ENCODE assay signal across 14 cellular contexts in the genomic region with DNA sequence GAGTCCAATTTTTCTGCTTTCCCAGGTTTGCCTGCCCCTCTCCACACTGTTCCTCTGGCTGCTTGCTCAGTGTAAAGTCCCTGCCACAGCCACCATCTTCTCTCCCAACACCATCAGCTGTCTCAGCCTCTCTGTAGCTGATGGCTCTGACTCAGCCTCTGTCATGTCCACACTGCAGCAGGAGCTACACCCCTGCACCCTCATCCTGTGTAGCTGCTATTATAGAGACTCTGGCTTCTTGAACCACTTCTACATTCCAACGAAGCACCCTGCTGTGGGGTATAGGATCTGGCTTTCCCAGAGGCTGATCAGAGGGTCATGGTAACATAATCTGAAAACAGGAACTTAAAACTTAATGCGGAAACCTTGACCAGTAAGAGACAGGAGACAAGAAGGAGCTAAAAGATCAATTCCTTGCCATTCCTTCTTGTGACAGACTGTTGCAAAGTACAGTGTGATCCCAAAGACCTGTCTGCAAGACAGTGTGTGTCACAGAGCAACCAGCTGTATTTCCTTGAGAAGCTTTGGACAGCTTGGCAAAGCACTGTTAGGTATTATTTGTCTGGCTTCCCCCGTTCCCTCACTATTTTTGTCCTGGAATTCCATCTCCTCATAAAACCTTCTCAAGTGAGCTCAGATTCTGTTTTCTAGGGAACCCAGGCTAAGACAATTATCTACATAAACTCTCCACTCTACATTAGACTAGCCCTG. TPM values are rescaled to one million over a fixed set of nuclear protein-coding genes. Genes with fewer than 3 reads are reported as not detected.
A peak's percentile ranks its signal among the peaks of the same experiment; 100 is the strongest.
DNase-seq lines count a peak whose midpoint lies in the region; ATAC-seq, FAIRE-seq and TF ChIP-seq lines count a peak whose summit lies in the region.
"Had no signal": no experiment of that assay in that cellular context is flagged by ENCODE, and none has a peak within 500 bp of the region (broad histone marks: within the 10 kb centered on the region; RNA-seq: fewer than 3 reads in every experiment).

No MANE protein-coding gene starts in this region.

- no peak overlapping the region for H3K9ac ChIP-seq in IMR-90 (ENCODE audit: low read depth, low read length)
- H3K9ac ChIP-seq in GM12878 (ENCODE audit: control insufficient read depth, insufficient read depth, low read length), result no peak overlapping the region

- intact Hi-C loops in IMR-90 (cut with micrococcal nuclease) (no loop called here), GM12878 (cut with micrococcal nuclease; ENCODE audit: unreplicated experiment) (no loop called here), gastrocnemius medialis (cut with DNase I; ENCODE audit: low total_unique reads) (no loop called here)

- no peak for ATAC-seq in IMR-90 (ENCODE audit: low read depth)
- ATAC-seq in GM12878, result peak; percentile 15; the same call in 1 of the 3 replicates
- no peak for ATAC-seq in gastrocnemius medialis
- no peak for ATAC-seq in GM18517 (IDR thresholded peaks at IDR 0.05; ENCODE audit: unreplicated experiment)
- ATAC-seq: T-helper 17 cell had no signal

- H3K27ac ChIP-seq in IMR-90 (ENCODE audit: insufficient read depth, low read length) (no peak overlapping the region), GM12878 (ENCODE audit: control insufficient read depth, insufficient read depth) (no peak overlapping the region), gastrocnemius medialis (no peak overlapping the region)
- H3K27ac ChIP-seq: transverse colon had no signal

- H3K9me1 ChIP-seq in IMR-90 (ENCODE audit: insufficient read depth, low read length), result no peaks in the 10 kb centered on the region

- TF ChIP-seq CTCF in IMR-90 (conservative IDR thresholded peaks at IDR 0.05; ENCODE audit: low read depth, low read length), result no peak
- no peak for TF ChIP-seq CTCF in GM12878 (IDR thresholded peaks at IDR 0.05 in 2 of 3, conservative IDR thresholded peaks at IDR 0.05 in 1 of 3; ENCODE audit: control insufficient read depth in 2 of 3, extremely low read depth in 1 of 3, insufficient read depth in 1 of 3, low read depth in 3 of 3, low read length in 3 of 3)
- TF ChIP-seq CTCF in gastrocnemius medialis (IDR thresholded peaks at IDR 0.05 in 4 of 5, conservative IDR thresholded peaks at IDR 0.05 in 1 of 5), result no peak

- CTCF ChIA-PET in IMR-90 (lab: Yijun Ruan, JAX) (no interaction called here), GM12878 (lab: Yijun Ruan, JAX) (interaction anchor here (0.5 to 0.9 kb wide), 3 partner anchors 29 to 231 kb away, joined by 3 read pairs; no protein-coding TSS in a partner anchor)

- DNase-seq in AG08396 (ENCODE audit: low spot score), result peak; percentile 17
- DNase-seq in IMR-90, result peak; percentile 5
- DNase-seq in GM12878 (ENCODE audit: low read depth, low spot score), result no peak
- peak; percentile 41 for DNase-seq in kidney glomerular epithelial cell (lab: John Stamatoyannopoulos, UW)
- DNase-seq in pons (ENCODE audit: low spot score), result no peak
- DNase-seq in gastrocnemius medialis, result no peak
- no peak for DNase-seq in NCI-H1694 (lab: John Stamatoyannopoulos, UW)
- DNase-seq: activated T-cell treated with anti-CD3 and anti-CD28 coated beads, Interleukin-2, amount 50 U/mL, for 1 hour; Caco-2; NCI-H510A; stimulated activated CD4-positive, alpha-beta T cell treated with anti-CD3 and anti-CD28 coated beads, Interleukin-2, amount 100 ng/mL, for 24 hours; T-helper 17 cell; transverse colon had no signal

- no peak overlapping the region for H3K18ac ChIP-seq in IMR-90 (ENCODE audit: low read depth, low read length)

- in situ Hi-C loops in IMR-90 (cut with MboI; ENCODE audit: low sequenced_read_pairs), result no loop called here
- in situ Hi-C loops in GM12878 (cut with MboI), result no loop called here
- in situ Hi-C loops in gastrocnemius medialis (cut with MboI; ENCODE audit: low sequenced_read_pairs in 4 of 4), result no loop called here

- no peaks in the 10 kb centered on the region for H3K79me2 ChIP-seq in GM12878 (ENCODE audit: control insufficient read depth, insufficient read depth, low read length)

- RAD21 ChIA-PET in GM12878 (lab: Charles Lee; ENCODE audit: unreplicated experiment), result interaction anchor here (1.5 kb wide), 1 partner anchor 9 kb away, joined by 3 read pairs; no protein-coding TSS in a partner anchor

- H4K5ac ChIP-seq in IMR-90 (ENCODE audit: low read depth, low read length), result no peak overlapping the region

- no peak overlapping the region for H3K14ac ChIP-seq in IMR-90 (replicated peaks; ENCODE audit: low read depth, low read length)

- H2AK5ac ChIP-seq in IMR-90 (ENCODE audit: low read depth, low read length), result no peak overlapping the region

- WGBS in IMR-90 (ENCODE audit: extremely low coverage in 2 of 2, insufficient read length in 1 of 2), 2 experiments, result 78% methylated on average over 1 of the region's 3 CpGs; no CpG with 5 or more reads in 1 of the 2 experiments
- WGBS in GM12878 (ENCODE audit: insufficient coverage, insufficient replicate concordance, low lambda C conversion rate, missing lambda C conversion rate), result 44% methylated on average over 3 of the region's 3 CpGs

- H3K4me2 ChIP-seq in IMR-90 (ENCODE audit: low read depth, low read length), result no peak overlapping the region
- H3K4me2 ChIP-seq in GM12878 (ENCODE audit: control insufficient read depth, insufficient read depth), result no peak overlapping the region

- H3K27me3 ChIP-seq in IMR-90 (ENCODE audit: control insufficient read depth, insufficient read depth, low read length), result peaks cover 5% of the 10 kb centered on the region
- no peaks in the 10 kb centered on the region; a peak in 1 of 4 replicates for H3K27me3 ChIP-seq in GM12878 (replicated peaks in 1 of 2; ENCODE audit: control insufficient read depth in 2 of 2, insufficient read depth in 2 of 2, low read length in 1 of 2)
- H3K27me3 ChIP-seq in gastrocnemius medialis, result no peaks in the 10 kb centered on the region
- H3K27me3 ChIP-seq: transverse colon had no signal

- H4K8ac ChIP-seq in IMR-90 (ENCODE audit: low read depth in 2 of 2, low read length in 2 of 2), result no peak overlapping the region

- TF ChIP-seq POLR2A in IMR-90 (IDR thresholded peaks at IDR 0.05; ENCODE audit: low read depth, low read length) (no peak), GM12878 (IDR thresholded peaks at IDR 0.05; ENCODE audit: low read depth, low read length) (no peak), gastrocnemius medialis (IDR thresholded peaks at IDR 0.05) (no peak)

- TF ChIP-seq EP300 in GM12878 (IDR thresholded peaks at IDR 0.05; ENCODE audit: borderline replicate concordance in 1 of 2, control insufficient read depth in 1 of 2, low read depth in 2 of 2, low read length in 2 of 2), result no peak

- FAIRE-seq in GM12878 (lab: Jason Lieb, UNC), result no peak

- POLR2A ChIA-PET in IMR-90 (lab: Charles Lee; ENCODE audit: unreplicated experiment) (no interaction called here), GM12878 (lab: Charles Lee) (interaction anchor here (0.6 kb wide), 1 partner anchor 50 kb away, joined by 3 read pairs; no protein-coding TSS in a partner anchor)

- H3K4ac ChIP-seq in IMR-90 (ENCODE audit: low read depth, low read length), result no peak overlapping the region

- TF ChIP-seq RAD21 in IMR-90 (IDR thresholded peaks at IDR 0.05; ENCODE audit: low read length) (no peak), GM12878 (IDR thresholded peaks at IDR 0.05; ENCODE audit: insufficient read depth, low read depth, low read length) (no peak)

- no peaks in the 10 kb centered on the region for H4K20me1 ChIP-seq in IMR-90 (ENCODE audit: insufficient read depth, low read length)
- no peaks in the 10 kb centered on the region for H4K20me1 ChIP-seq in GM12878 (ENCODE audit: control insufficient read depth, insufficient read depth)

- H3K9me3 ChIP-seq in IMR-90 (ENCODE audit: control insufficient read depth, insufficient read depth, low read length) (no peaks in the 10 kb centered on the region), GM12878 (replicated peaks; ENCODE audit: control insufficient read depth, insufficient read depth, low read length) (no peaks in the 10 kb centered on the region), gastrocnemius medialis (no peaks in the 10 kb centered on the region)
- H3K9me3 ChIP-seq: Caco-2, transverse colon had no signal

- H3K79me1 ChIP-seq in IMR-90 (ENCODE audit: low read depth in 1 of 2, low read length in 2 of 2), result no peaks in the 10 kb centered on the region

- dilution Hi-C loops in IMR-90 (cut with HindIII; ENCODE audit: low sequenced_read_pairs, unreplicated experiment), result no loop called here

- H2BK20ac ChIP-seq in IMR-90 (ENCODE audit: low read depth, low read length), result no peak overlapping the region

- no peak overlapping the region for H3K56ac ChIP-seq in IMR-90 (ENCODE audit: extremely low read depth, insufficient read depth, low read length)

- no peak overlapping the region for H4K91ac ChIP-seq in IMR-90 (ENCODE audit: insufficient read depth, low read depth, low read length)

- H2AFZ ChIP-seq in IMR-90 (replicated peaks; ENCODE audit: low read length, poor library complexity) (no peak overlapping the region), GM12878 (ENCODE audit: control insufficient read depth, low read depth, low read length) (no peak overlapping the region)

- no peak overlapping the region for H2BK120ac ChIP-seq in IMR-90 (ENCODE audit: low read depth, low read length)

- H3K4me3 ChIP-seq in IMR-90 (ENCODE audit: insufficient read depth, low read depth, low read length) (no peak overlapping the region), GM12878 (no peak overlapping the region), gastrocnemius medialis (no peak overlapping the region)
- H3K4me3 ChIP-seq: transverse colon had no signal

- no peak overlapping the region for H3K23ac ChIP-seq in IMR-90 (ENCODE audit: low read depth, low read length)

- no peak overlapping the region for H2BK5ac ChIP-seq in IMR-90 (ENCODE audit: low read depth, low read length, poor library complexity, severe bottlenecking)

- H3K36me3 ChIP-seq in IMR-90 (ENCODE audit: control insufficient read depth, insufficient read depth, low read length) (no peaks in the 10 kb centered on the region), GM12878 (ENCODE audit: control insufficient read depth in 2 of 2, insufficient read depth in 2 of 2, low read length in 1 of 2) (no peaks in the 10 kb centered on the region), gastrocnemius medialis (no peaks in the 10 kb centered on the region)
- H3K36me3 ChIP-seq: transverse colon had no signal

- H2AK9ac ChIP-seq in IMR-90 (replicated peaks; ENCODE audit: low read depth, low read length, poor library complexity), result no peak overlapping the region

- no peak overlapping the region for H2BK15ac ChIP-seq in IMR-90 (ENCODE audit: low read depth, low read length)

- no peaks in the 10 kb centered on the region for H3K4me1 ChIP-seq in IMR-90 (ENCODE audit: control insufficient read depth, insufficient read depth, low read length)
- H3K4me1 ChIP-seq in GM12878 (ENCODE audit: control insufficient read depth, insufficient read depth, low read length), result peaks cover 18% of the 10 kb centered on the region
- no peaks in the 10 kb centered on the region for H3K4me1 ChIP-seq in gastrocnemius medialis
- H3K4me1 ChIP-seq: Caco-2, transverse colon had no signal

- SMC1A ChIA-PET in GM12878 (lab: Charles Lee; ENCODE audit: uncharacterized antibody, unreplicated experiment), result interaction anchor here (0.9 to 1.7 kb wide), 4 partner anchors 12 to 83 kb away, joined by 3 to 8 read pairs (median 4); no protein-coding TSS in a partner anchor

- BruUV-seq in IMR-90 (replicated peaks; lab: Mats Ljungman, UMichigan) (no TSS peak), GM12878 (replicated peaks; lab: Mats Ljungman, UMichigan) (no TSS peak)

RNA-seq across cellular contexts. Expression of gene NRCAM, which starts 42.3 kb away (rescaled TPM):
- total RNA-seq in IMR-90 (2012; rRNA removed), result 0.83 and 1.1 TPM in 2 replicates
- polyA plus RNA-seq in IMR-90 (2012; rRNA removed), result 0.43 and 0.46 TPM in 2 replicates
- polyA plus RNA-seq in IMR-90 (2012; cell fraction: cytosol; rRNA removed), result 0.08 and 0.10 TPM in 2 replicates
- 0.15 and 0.48 TPM in 2 replicates for polyA plus RNA-seq in IMR-90 (2012; cell fraction: nucleus; rRNA removed; ENCODE audit: low replicate concordance)
- total RNA-seq in GM12878 (2013; cell fraction: nucleolus; rRNA removed), result 19.5 and 22.2 TPM in 2 replicates
- 0.98 and 1.2 TPM in 2 replicates for total RNA-seq in GM12878 (2014; rRNA removed)
- total RNA-seq in GM12878 (2014; rRNA removed; fragmentation: Illumina TruSeq; extraction: Trizol), result 1.1 and 1.6 TPM in 2 replicates
- total RNA-seq in GM12878 (2021), result 1.4 and 1.7 TPM in 2 replicates
- 1.0 TPM for polyA plus RNA-seq in GM12878 (2011; ENCODE audit: low read depth)
- polyA plus RNA-seq in GM12878 (2011; rRNA removed), result 2.0 and 3.0 TPM in 2 replicates
- polyA plus RNA-seq in GM12878 (2011; cell fraction: cytosol; rRNA removed), result 0.75 and 1.2 TPM in 2 replicates
- polyA plus RNA-seq in GM12878 (2011; cell fraction: nucleus; rRNA removed), result 2.1 and 3.4 TPM in 2 replicates
- polyA plus RNA-seq in GM12878 (2012), result 0.93 and 1.5 TPM in 2 replicates
- 1.4 and 2.6 TPM in 2 replicates for polyA plus RNA-seq in GM12878 (2014; fragmentation: Illumina TruSeq; extraction: Trizol)
- polyA plus RNA-seq in GM12878 (2014; fragmentation: Nextera tagmentation; extraction: Ambion mirVana), result under 1 TPM; 0.32 to 0.49 TPM
- 0.59 and 0.75 TPM in 2 replicates for polyA plus RNA-seq in GM12878 (2014; rRNA removed)
- polyA plus RNA-seq in GM12878 (2016; fragmentation: Nextera tagmentation; extraction: Ambion mirVana), result under 1 TPM; 0.30 to 0.92 TPM
- 2.8 and 3.2 TPM in 2 replicates for polyA minus RNA-seq in GM12878 (2011; rRNA and poly(A)+ RNA removed)
- 0.52 and 1.6 TPM in 2 replicates for polyA minus RNA-seq in GM12878 (2011; cell fraction: cytosol; rRNA and poly(A)+ RNA removed)
- polyA minus RNA-seq in GM12878 (2011; cell fraction: nucleus; rRNA and poly(A)+ RNA removed), result 3.1 and 3.4 TPM in 2 replicates
- total RNA-seq in gastrocnemius medialis, result under 1 TPM in 3 of 4 donors, not detected in 1; 0.18 to 0.31 (median 0.23) TPM
- total RNA-seq: T-helper 17 cell had no signal

Comparison
In these comparisons a context has a peak if more than half of its experiments do, and no peak if none do; other contexts are left out.
1. DNase-seq: peak in AG08396 (single experiment), IMR-90 (single experiment) and kidney glomerular epithelial cell (single experiment); none in GM12878 (single experiment), pons (single experiment), gastrocnemius medialis (0 of 2) and NCI-H1694 (single experiment).